Comparison of ENCODE assay signal across 14 cellular contexts in genomic region chr9:133521122-133522072, GRCh38. TPM values are rescaled to one million over a fixed set of nuclear protein-coding genes. Genes with fewer than 3 reads are reported as not detected.
DNase-seq lines count a peak whose midpoint lies in the region; TF ChIP-seq lines count a peak whose summit lies in the region.
"Had no signal": no experiment of that assay in that cellular context is flagged by ENCODE, and none has a peak within 500 bp of the region (broad histone marks: within the 10 kb centered on the region; RNA-seq: fewer than 3 reads in every experiment).

No MANE protein-coding gene starts in this region.

- TF ChIP-seq CTCF in brain microvascular endothelial cell (IDR thresholded peaks at IDR 0.05; ENCODE audit: low read depth, low read length, missing control alignments) (no peak), prostate gland (IDR thresholded peaks at IDR 0.05) (no peak)

- DNase-seq in COLO668 (lab: John Stamatoyannopoulos, UW; ENCODE audit: unreplicated experiment) (peak; percentile 10), NCI-H524 treated with DMSO at 0.1 percent for 48 hours (lab: John Stamatoyannopoulos, UW) (peak; percentile 20), erythroblast (lab: John Stamatoyannopoulos, UW) (peak; percentile 42 to 74), nucleus accumbens (lab: John Stamatoyannopoulos, UW) (peak in 37 of 56 donors; percentile 15 to 74 (median 47)), brain microvascular endothelial cell (no peak), inferior parietal cortex (ENCODE audit: extremely low spot score) (no peak), A172 (ENCODE audit: low spot score) (no peak), prostate gland (ENCODE audit: low spot score) (no peak)
- DNase-seq: activated CD4-positive, alpha-beta T cell treated with anti-CD3 and anti-CD28 coated beads for 48 hours; activated naive CD4-positive, alpha-beta T cell; effector memory CD8-positive, alpha-beta T cell; GM23248 had no signal

- no peak overlapping the region for H3K27ac ChIP-seq in brain microvascular endothelial cell
- H3K27ac ChIP-seq in prostate gland: no peak overlapping the region
- H3K27ac ChIP-seq: GM23248 had no signal

- H3K27me3 ChIP-seq in brain microvascular endothelial cell (replicated peaks) (no peaks in the 10 kb centered on the region), prostate gland (replicated peaks; ENCODE audit: insufficient read depth) (no peaks in the 10 kb centered on the region)

- intact Hi-C loops in prostate gland (cut with DNase I): no loop called here

- WGBS in prostate gland: 92% methylated on average over 21 of the region's 21 CpGs

- H3K36me3 ChIP-seq in brain microvascular endothelial cell (replicated peaks) (no peaks in the 10 kb centered on the region), prostate gland (no peaks in the 10 kb centered on the region)

- H3K4me3 ChIP-seq in brain microvascular endothelial cell (ENCODE audit: low read depth, low read length) (no peak overlapping the region), prostate gland (no peak overlapping the region)
- H3K4me3 ChIP-seq: GM23248 had no signal

- in situ Hi-C loops in brain microvascular endothelial cell (cut with HindIII; ENCODE audit: low pct_ligation_motif_present, low sequenced_read_pairs): no loop called here

- no peaks in the 10 kb centered on the region for H3K4me1 ChIP-seq in prostate gland (replicated peaks)

- TF ChIP-seq POLR2A in erythroblast (IDR thresholded peaks at IDR 0.05; ENCODE audit: low read length): no peak
- no peak for TF ChIP-seq POLR2A in prostate gland (IDR thresholded peaks at IDR 0.05)

- H3K9me3 ChIP-seq in prostate gland: no peaks in the 10 kb centered on the region

RNA-seq across cellular contexts. Expression of gene MYMK, which starts 3.4 kb away (rescaled TPM):
- not detected in 2 replicates for total RNA-seq in A172 (2014; rRNA removed; shearing (Covaris generic))
- not detected for total RNA-seq in prostate gland
- total RNA-seq: GM23248, lower leg skin, SK-MEL-5 had no signal

RNA-seq across cellular contexts. Expression of gene ADAMTSL2, which starts 13.1 kb away (rescaled TPM):
- total RNA-seq in A172 (2014; rRNA removed; shearing (Covaris generic)): 0.12 and 0.16 TPM in 2 replicates
- 10 to 100 TPM in 1 of 2 donors, 1 to 10 TPM in 1; 1.6 to 11.6 TPM for total RNA-seq in prostate gland

RNA-seq across cellular contexts. Expression of gene SLC2A6, which starts 42.5 kb away (rescaled TPM):
- total RNA-seq in A172 (2014; rRNA removed; shearing (Covaris generic)): 30.8 and 42.1 TPM in 2 replicates
- 1 to 10 TPM in 1 of 2 donors, under 1 TPM in 1; 0.77 to 3.4 TPM for total RNA-seq in prostate gland

Comparison
In these comparisons a context has a peak if more than half of its experiments do, and no peak if none do; other contexts are left out.
1. DNase-seq: peak in COLO668 (single experiment), NCI-H524 treated with DMSO at 0.1 percent for 48 hours (single experiment), erythroblast (2 of 2) and nucleus accumbens (37 of 56); none in brain microvascular endothelial cell (single experiment), inferior parietal cortex (single experiment), A172 (single experiment) and prostate gland (single experiment).